Comparison of ENCODE assay signal across 19 cellular contexts in genomic region chr5:64214152-64214551, GRCh38. TPM values are rescaled to one million over a fixed set of nuclear protein-coding genes. Genes with fewer than 3 reads are reported as not detected.
DNase-seq lines count a peak whose midpoint lies in the region; TF ChIP-seq lines count a peak whose summit lies in the region.
"Had no signal": no experiment of that assay in that cellular context is flagged by ENCODE, and none has a peak within 500 bp of the region (broad histone marks: within the 10 kb centered on the region; RNA-seq: fewer than 3 reads in every experiment).

No MANE protein-coding gene starts in this region.

- H2AK5ac ChIP-seq in neuronal stem cell (ENCODE audit: low read depth, low read length): no peak overlapping the region

- H3K4ac ChIP-seq in neuronal stem cell (ENCODE audit: low read length): no peak overlapping the region

- no peak overlapping the region for H3K4me2 ChIP-seq in neuronal stem cell (ENCODE audit: insufficient read depth, low read length, poor library complexity, severe bottlenecking)

- peaks cover 9% of the 10 kb centered on the region for H3K4me1 ChIP-seq in cardiac muscle cell (ENCODE audit: low read depth)
- H3K4me1 ChIP-seq in right atrium auricular region: peaks cover 0 to 22% of the 10 kb centered on the region in 2 donors
- H3K4me1 ChIP-seq in neuronal stem cell (ENCODE audit: control insufficient read depth in 2 of 2, insufficient read depth in 1 of 2, low read depth in 1 of 2, low read length in 2 of 2): peaks cover 0 to 14% of the 10 kb centered on the region in 2 donors

- TF ChIP-seq CTCF in cardiac muscle cell (IDR thresholded peaks at IDR 0.05; ENCODE audit: low read depth, low read length): no peak
- TF ChIP-seq CTCF in right atrium auricular region (IDR thresholded peaks at IDR 0.05): no peak
- TF ChIP-seq CTCF in CD14-positive monocyte (IDR thresholded peaks at IDR 0.05): no peak

- H3K18ac ChIP-seq in neuronal stem cell (ENCODE audit: low read length): no peak overlapping the region

- peak overlapping the region; percentile 81 for H2AFZ ChIP-seq in neuronal stem cell (ENCODE audit: low read length)

- H3K9ac ChIP-seq in neuronal stem cell (ENCODE audit: low read depth, low read length, poor library complexity): no peak overlapping the region

- no peaks in the 10 kb centered on the region for H3K36me3 Mint-ChIP-seq in CD14-positive monocyte
- H3K36me3 Mint-ChIP-seq: CD8-positive, alpha-beta memory T cell had no signal

- peaks cover 2% of the 10 kb centered on the region for H3K79me1 ChIP-seq in neuronal stem cell (ENCODE audit: low read depth, low read length)

- H3K4me3 Mint-ChIP-seq in CD14-positive monocyte: no peak overlapping the region
- H3K4me3 Mint-ChIP-seq: CD8-positive, alpha-beta memory T cell had no signal

- peak overlapping the region; percentile 53 for H3K27ac ChIP-seq in cardiac muscle cell
- peak overlapping the region in 1 of 2 donors; percentile 31 for H3K27ac ChIP-seq in right atrium auricular region
- no peak overlapping the region for H3K27ac ChIP-seq in neuronal stem cell (replicated peaks; ENCODE audit: low read length)

- DNase-seq in cardiac muscle cell (ENCODE audit: low read depth in 1 of 2, low spot score in 1 of 2): no peak
- no peak for DNase-seq in right atrium auricular region (ENCODE audit: low spot score)
- peak; percentile 4 for DNase-seq in cerebellar cortex (ENCODE audit: low spot score)
- DNase-seq in neuronal stem cell (ENCODE audit: low spot score): no peak
- no peak for DNase-seq in CD14-positive monocyte (ENCODE audit: low spot score)
- no peak for DNase-seq in stimulated activated CD4-positive, alpha-beta T cell treated with anti-CD3 and anti-CD28 coated beads, Interleukin-4, amount 100 ng/mL, for 1 hour
- DNase-seq in NCI-H345 treated with DMSO at 0.1 percent for 48 hours (lab: John Stamatoyannopoulos, UW; ENCODE audit: unreplicated experiment): no peak
- DNase-seq: 8988T; Calu3; CD8-positive, alpha-beta memory T cell; DMS153; Kasumi-1; MM.1S; NCI-H1048; NCI-H1436 treated with DMSO at 0.1 percent for 48 hours; NCI-H1930; NCI-H2227 treated with DMSO at 0.1 percent for 48 hours; NCI-H774; NK-92 treated with Interleukin-12 subunit alpha and Interleukin-12 subunit beta, amount 100 ng/mL, for 24 hours had no signal

- H4K91ac ChIP-seq in neuronal stem cell (ENCODE audit: low read depth, low read length, poor library complexity): no peak overlapping the region

- H3K4me3 ChIP-seq in cardiac muscle cell: no peak overlapping the region
- no peak overlapping the region for H3K4me3 ChIP-seq in right atrium auricular region
- H3K4me3 ChIP-seq in neuronal stem cell (ENCODE audit: low read length in 2 of 2): no peak overlapping the region

- no peak overlapping the region for H2BK5ac ChIP-seq in neuronal stem cell (ENCODE audit: low read length)

- H3K23ac ChIP-seq in neuronal stem cell (ENCODE audit: low read depth, low read length, poor library complexity): no peak overlapping the region

- intact Hi-C loops in CD14-positive monocyte (cut with micrococcal nuclease): no loop called here

- no peaks in the 10 kb centered on the region for H3K4me1 Mint-ChIP-seq in CD14-positive monocyte
- H3K4me1 Mint-ChIP-seq: CD8-positive, alpha-beta memory T cell had no signal

- no CpG with 5 or more reads among the region's 3 CpGs for WGBS in neuronal stem cell (ENCODE audit: extremely low coverage in 2 of 2, insufficient read length in 2 of 2, insufficient replicate concordance in 1 of 2), 2 donors

- no peak overlapping the region for H3K27ac Mint-ChIP-seq in CD14-positive monocyte
- H3K27ac Mint-ChIP-seq: CD8-positive, alpha-beta memory T cell had no signal

- H3K9me3 Mint-ChIP-seq in CD14-positive monocyte: peaks cover 0 to 1% (median 0%) of the 10 kb centered on the region in 7 donors

- no peak overlapping the region for H2BK120ac ChIP-seq in neuronal stem cell (ENCODE audit: low read depth, low read length)

- no peaks in the 10 kb centered on the region for H3K9me3 ChIP-seq in cardiac muscle cell (ENCODE audit: low read depth)
- no peaks in the 10 kb centered on the region for H3K9me3 ChIP-seq in right atrium auricular region
- no peaks in the 10 kb centered on the region for H3K9me3 ChIP-seq in neuronal stem cell (replicated peaks in 1 of 2; ENCODE audit: control insufficient read depth in 2 of 2, insufficient read depth in 1 of 2, low read depth in 1 of 2, low read length in 2 of 2)

- H2BK12ac ChIP-seq in neuronal stem cell (ENCODE audit: low read length): no peak overlapping the region

- H2BK15ac ChIP-seq in neuronal stem cell (ENCODE audit: low read length): no peak overlapping the region

- no peak overlapping the region for H4K8ac ChIP-seq in neuronal stem cell (ENCODE audit: low read depth, low read length)

- H3K36me3 ChIP-seq in cardiac muscle cell (no peaks in the 10 kb centered on the region), right atrium auricular region (no peaks in the 10 kb centered on the region), neuronal stem cell (replicated peaks in 1 of 2; ENCODE audit: control insufficient read depth in 2 of 2, insufficient read depth in 2 of 2, low read length in 2 of 2) (no peaks in the 10 kb centered on the region)

- H3K14ac ChIP-seq in neuronal stem cell (ENCODE audit: low read length): no peak overlapping the region

- H3K27me3 ChIP-seq in cardiac muscle cell (no peaks in the 10 kb centered on the region), right atrium auricular region (no peaks in the 10 kb centered on the region), neuronal stem cell (ENCODE audit: control insufficient read depth in 3 of 3, insufficient read depth in 3 of 3, low read depth in 1 of 3, low read length in 3 of 3) (no peaks in the 10 kb centered on the region)

- H3K27me3 Mint-ChIP-seq in CD14-positive monocyte (ENCODE audit: low read depth in 3 of 3): peaks cover 0 to 6% (median 0%) of the 10 kb centered on the region in 3 donors
- H3K27me3 Mint-ChIP-seq: CD8-positive, alpha-beta memory T cell had no signal

RNA-seq across cellular contexts. Expression of gene RNF180, which starts 48.5 kb away (rescaled TPM):
- total RNA-seq in cardiac muscle cell (9.1 and 9.7 TPM in 2 replicates), right atrium auricular region (10 to 100 TPM; 17.8 to 21.1 TPM)
- polyA plus RNA-seq in cardiac muscle cell (3.1 and 8.0 TPM in 2 replicates), CD14-positive monocyte (not detected)
- polyA plus RNA-seq in neuronal stem cell (2013, experiment 1 of 2): 2.9 TPM
- polyA plus RNA-seq in neuronal stem cell (2013, experiment 2 of 2): 3.1 TPM
- total RNA-seq: CD8-positive, alpha-beta memory T cell had no signal
- polyA plus RNA-seq: CD8-positive, alpha-beta memory T cell had no signal
